Comparison of ENCODE assay signal across 17 cellular contexts in genomic region chr22:42944409-42944808, GRCh38.
A peak's percentile ranks its signal among the peaks of the same experiment; 100 is the strongest.
DNase-seq lines count a peak whose midpoint lies in the region; ATAC-seq and TF ChIP-seq lines count a peak whose summit lies in the region.
"Had no signal": no experiment of that assay in that cellular context is flagged by ENCODE, and none has a peak within 500 bp of the region (broad histone marks: within the 10 kb centered on the region; RNA-seq: fewer than 3 reads in every experiment).

No MANE protein-coding gene starts in this region.

- H3K27me3 Mint-ChIP-seq in WTC11 (ENCODE audit: low read depth), result no peaks in the 10 kb centered on the region
- H3K27me3 Mint-ChIP-seq: CD4-positive, CD25-positive, alpha-beta regulatory T cell had no signal

- H3K4me1 Mint-ChIP-seq in WTC11, result peaks cover 58% of the 10 kb centered on the region

- H3K9me3 ChIP-seq in body of pancreas (no peaks in the 10 kb centered on the region), right cardiac atrium (ENCODE audit: control insufficient read depth, low read length) (no peaks in the 10 kb centered on the region), stomach (no peaks in the 10 kb centered on the region)
- H3K9me3 ChIP-seq: SJCRH30 had no signal

- CTCF ChIA-PET in WTC11 (lab: Charles Lee), result interaction anchor here (0.6 to 1.2 kb wide), 3 partner anchors 18 to 215 kb away, joined by 3 to 6 read pairs (median 3); no protein-coding TSS in a partner anchor

- H3K27ac ChIP-seq in VCaP (peak overlapping the region; percentile 67), body of pancreas (peak overlapping the region in 3 of 4 donors; percentile 63 to 73 (median 69)), right cardiac atrium (ENCODE audit: low read length) (peak overlapping the region; percentile 37), stomach (peak overlapping the region in 4 of 5 donors; percentile 12 to 63 (median 24))
- H3K27ac ChIP-seq: SJCRH30 had no signal

- H3K27me3 ChIP-seq in body of pancreas (no peaks in the 10 kb centered on the region), right cardiac atrium (ENCODE audit: control insufficient read depth, insufficient read depth) (no peaks in the 10 kb centered on the region), stomach (no peaks in the 10 kb centered on the region)
- H3K27me3 ChIP-seq: SJCRH30 had no signal

- ATAC-seq in body of pancreas (no peak), right cardiac atrium (peak in 1 of 2 donors; percentile 13), WTC11 (no peak)

- whole genome bisulfite sequencing in body of pancreas, 2 donors, result 50 to 55% methylated on average over 5 of the region's 5 CpGs
- WGBS in right cardiac atrium, result 38% methylated on average over 5 of the region's 5 CpGs
- 69 to 84% (median 75%) methylated on average over 5 of the region's 5 CpGs for WGBS in stomach, 5 donors

- TF ChIP-seq POLR2A in body of pancreas (IDR thresholded peaks at IDR 0.05) (no peak), stomach (IDR thresholded peaks at IDR 0.05) (no peak)

- POLR2A ChIA-PET in WTC11 (lab: Charles Lee), result no interaction called here

- no peaks in the 10 kb centered on the region for H3K36me3 Mint-ChIP-seq in WTC11

- no peak overlapping the region for H3K4me3 Mint-ChIP-seq in WTC11
- H3K4me3 Mint-ChIP-seq: CD4-positive, CD25-positive, alpha-beta regulatory T cell; H9 had no signal

- no peaks in the 10 kb centered on the region for H3K9me3 Mint-ChIP-seq in WTC11
- H3K9me3 Mint-ChIP-seq: CD4-positive, CD25-positive, alpha-beta regulatory T cell; H9 had no signal

- H3K36me3 ChIP-seq in body of pancreas (replicated peaks in 1 of 2; ENCODE audit: insufficient read depth in 1 of 2, low read depth in 2 of 2) (no peaks in the 10 kb centered on the region), stomach (no peaks in the 10 kb centered on the region)

- TF ChIP-seq CTCF in VCaP (conservative IDR thresholded peaks at IDR 0.05) (no peak), body of pancreas (IDR thresholded peaks at IDR 0.05) (no peak), stomach (IDR thresholded peaks at IDR 0.05) (no peak), WTC11 (IDR thresholded peaks at IDR 0.05) (no peak)

- H3K4me3 ChIP-seq in body of pancreas (no peak overlapping the region), right cardiac atrium (ENCODE audit: low read length) (no peak overlapping the region), stomach (no peak overlapping the region)
- H3K4me3 ChIP-seq: SJCRH30 had no signal

- TF ChIP-seq EP300 in stomach (IDR thresholded peaks at IDR 0.05), result no peak

- H3K4me1 ChIP-seq in body of pancreas (peaks cover 77% of the 10 kb centered on the region), right cardiac atrium (ENCODE audit: control insufficient read depth, insufficient read depth, low read length) (peaks cover 42% of the 10 kb centered on the region), stomach (peaks cover 49 to 80% (median 63%) of the 10 kb centered on the region in 4 donors)

- intact Hi-C loops in body of pancreas (cut with DNase I), result loop anchor here (10.0 kb wide), 1 partner anchor 60 kb away; no protein-coding TSS in a partner anchor
- intact Hi-C loops in right cardiac atrium (cut with DNase I), result no loop called here
- intact Hi-C loops in stomach (cut with DNase I; ENCODE audit: low total_unique reads), result no loop called here

- no peak for DNase-seq in body of pancreas
- no peak for DNase-seq in right cardiac atrium
- no peak for DNase-seq in stomach
- no peak for DNase-seq in NCI-H2081 treated with DMSO at 0.1 percent for 48 hours (lab: John Stamatoyannopoulos, UW)
- DNase-seq in WTC11 (ENCODE audit: low spot score), result no peak
- no peak for DNase-seq in EL
- DNase-seq in middle frontal gyrus (ENCODE audit: extremely low spot score, low spot score), result no peak
- DNase-seq: ACHN; CD4-positive, CD25-positive, alpha-beta regulatory T cell; H9; NCI-H1436; NCI-H2029; NCI-H510A; NCI-H774; RPMI8226; SJCRH30 had no signal

- no peak overlapping the region for H3K27ac Mint-ChIP-seq in WTC11

TF ChIP-seq in WTC11, 78 proteins besides CTCF, POLR2A, EP300 and RAD21:
- TF ChIP-seq HMGA2 (CRISPR knock-in tag; IDR thresholded peaks at IDR 0.05) (no peak), RORB (CRISPR knock-in tag; IDR thresholded peaks at IDR 0.05) (no peak), ZNF317 (CRISPR knock-in tag; IDR thresholded peaks at IDR 0.05; ENCODE audit: borderline replicate concordance, low read depth) (no peak), PRRX2 (CRISPR knock-in tag; IDR thresholded peaks at IDR 0.05) (no peak), GTF2I (CRISPR knock-in tag; conservative IDR thresholded peaks at IDR 0.05) (no peak), NR1H2 (CRISPR knock-in tag; IDR thresholded peaks at IDR 0.05) (no peak), ATF1 (CRISPR knock-in tag; IDR thresholded peaks at IDR 0.05) (no peak), ZBTB21 (CRISPR knock-in tag; IDR thresholded peaks at IDR 0.05; ENCODE audit: borderline replicate concordance) (no peak), NFATC4 (CRISPR knock-in tag; IDR thresholded peaks at IDR 0.05) (no peak), CREM (CRISPR knock-in tag; IDR thresholded peaks at IDR 0.05) (no peak), E2F1 (CRISPR knock-in tag; IDR thresholded peaks at IDR 0.05) (no peak)
- TF ChIP-seq, protein P1, sequence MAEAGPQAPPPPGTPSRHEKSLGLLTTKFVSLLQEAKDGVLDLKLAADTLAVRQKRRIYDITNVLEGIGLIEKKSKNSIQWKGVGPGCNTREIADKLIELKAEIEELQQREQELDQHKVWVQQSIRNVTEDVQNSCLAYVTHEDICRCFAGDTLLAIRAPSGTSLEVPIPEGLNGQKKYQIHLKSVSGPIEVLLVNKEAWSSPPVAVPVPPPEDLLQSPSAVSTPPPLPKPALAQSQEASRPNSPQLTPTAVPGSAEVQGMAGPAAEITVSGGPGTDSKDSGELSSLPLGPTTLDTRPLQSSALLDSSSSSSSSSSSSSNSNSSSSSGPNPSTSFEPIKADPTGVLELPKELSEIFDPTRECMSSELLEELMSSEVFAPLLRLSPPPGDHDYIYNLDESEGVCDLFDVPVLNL (CRISPR knock-in tag; IDR thresholded peaks at IDR 0.05; ENCODE audit: borderline replicate concordance, low read depth), result no peak
TF ChIP-seq in WTC11: peak in this region for 0.
